Comparison of ENCODE assay signal across 8 cellular contexts in genomic region chr1:47436304-47436978, GRCh38. TPM values are rescaled to one million over a fixed set of nuclear protein-coding genes. Genes with fewer than 3 reads are reported as not detected.
A peak's percentile ranks its signal among the peaks of the same experiment; 100 is the strongest.
DNase-seq lines count a peak whose midpoint lies in the region; ATAC-seq, FAIRE-seq and TF ChIP-seq lines count a peak whose summit lies in the region.

No MANE protein-coding gene starts in this region.

- ATAC-seq in HG02763 (IDR thresholded peaks at IDR 0.05; ENCODE audit: unreplicated experiment) (peak; percentile 37), GM18858 (IDR thresholded peaks at IDR 0.05; ENCODE audit: unreplicated experiment) (no peak)

- H3K4me3 ChIP-seq in astrocyte of the spinal cord (ENCODE audit: low read depth, low read length), result peak overlapping the region; percentile 53

- TF ChIP-seq POLR2A in GM12892 (IDR thresholded peaks at IDR 0.05; ENCODE audit: low read depth, low read length), result no peak; the same call in 1 of the 2 replicates

- peak; percentile 98 for FAIRE-seq in GM12892 (lab: Jason Lieb, UNC)

- TF ChIP-seq CTCF in astrocyte of the spinal cord (IDR thresholded peaks at IDR 0.05; ENCODE audit: low read depth, low read length), result peak; percentile 99

- DNase-seq in GM12892 (ENCODE audit: insufficient read length), result peak; percentile 78
- peak; percentile 41 for DNase-seq in NCI-H128 (lab: John Stamatoyannopoulos, UW; ENCODE audit: unreplicated experiment)
- DNase-seq in T-helper 22 cell (ENCODE audit: low read depth), result peak; percentile 53
- DNase-seq in astrocyte of the spinal cord (ENCODE audit: low read depth, low spot score), result peak; percentile 59
- peak; percentile 86 for DNase-seq in iPS-NIHi11 (ENCODE audit: low spot score)
- DNase-seq in stimulated activated CD4-positive, alpha-beta T cell treated with anti-CD3 and anti-CD28 coated beads, Interleukin-12 subunit alpha, Interleukin-12 subunit beta, amount 100 ng/mL, for 24 hours (ENCODE audit: low read depth in 2 of 2), result peak; percentile 45 to 76

- in situ Hi-C loops in astrocyte of the spinal cord (cut with HindIII; ENCODE audit: low sequenced_read_pairs), result no loop called here

RNA-seq across cellular contexts. Expression of gene FOXD2, which starts 1.4 kb away (rescaled TPM):
- 0.13 TPM for polyA plus RNA-seq in GM12892 (2012; ENCODE audit: missing spikeins)

RNA-seq across cellular contexts. Expression of gene FOXE3, which starts 20.4 kb away (rescaled TPM):
- polyA plus RNA-seq in GM12892 (2012; ENCODE audit: missing spikeins), result not detected
